In the genomic region with DNA sequence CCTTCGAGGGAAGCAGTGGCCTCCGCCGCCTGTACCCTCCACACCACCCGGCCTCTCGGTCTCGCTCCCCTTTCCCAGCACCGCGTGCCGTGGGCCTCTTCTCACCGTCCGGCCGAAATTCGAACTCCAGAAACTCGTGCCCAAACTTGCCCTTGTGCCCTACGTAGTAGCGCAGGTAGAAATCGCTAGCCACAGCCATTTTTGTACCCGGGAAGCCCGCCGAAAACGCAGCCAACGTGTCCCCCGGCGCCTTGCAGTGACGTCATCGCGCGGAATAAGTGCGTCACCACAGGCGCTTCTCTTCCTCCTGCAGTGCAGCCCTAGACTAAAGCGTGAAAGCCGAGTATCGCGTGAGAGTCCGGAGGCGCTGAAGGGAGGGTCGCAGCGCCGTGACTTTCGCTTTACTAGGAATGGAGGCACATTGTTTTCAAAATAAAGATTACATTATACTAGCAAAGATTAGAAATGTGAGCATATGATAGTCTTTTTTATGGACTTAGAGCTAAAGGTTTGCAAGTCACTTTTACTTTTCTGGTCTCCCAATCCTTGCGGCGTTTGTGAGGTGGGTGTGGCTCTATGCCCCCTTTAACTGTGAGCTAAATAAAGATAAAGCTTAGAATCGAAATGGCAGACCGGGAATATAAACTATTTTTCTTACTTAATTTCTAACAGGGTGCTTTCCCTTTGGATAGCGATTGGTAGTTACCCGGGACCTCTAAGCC, we compare ENCODE assay signal across 1 cellular context.
A peak's percentile ranks its signal among the peaks of the same experiment; 100 is the strongest.
TF ChIP-seq lines count a peak whose summit lies in the region.

MAGOHB (minus strand) TSS at position 276 of the 722 bp plus-strand sequence; CDS start at position 199, 77 bp downstream.

TF ChIP-seq in HepG2, 621 proteins besides CTCF, POLR2A, EP300 and RAD21 (continued from another document and continues in another):
- TF ChIP-seq AHDC1 (CRISPR knock-in tag; IDR thresholded peaks at IDR 0.05; ENCODE audit: borderline replicate concordance) (peak; percentile 14; the same call in 1 of the 2 replicates), MXD1 (CRISPR knock-in tag; IDR thresholded peaks at IDR 0.05) (peak; percentile 56; the same call in 1 of the 2 replicates), ZNF138 (CRISPR knock-in tag; IDR thresholded peaks at IDR 0.05; ENCODE audit: low read depth) (no peak), ZNF558 (CRISPR knock-in tag; IDR thresholded peaks at IDR 0.05; ENCODE audit: borderline replicate concordance) (no peak; the same call in 1 of the 2 replicates), YEATS2 (CRISPR knock-in tag; IDR thresholded peaks at IDR 0.05; ENCODE audit: borderline replicate concordance) (peak; percentile 97), NR1H2 (CRISPR knock-in tag; IDR thresholded peaks at IDR 0.05; ENCODE audit: borderline replicate concordance, low read depth) (no peak), ZFP91 (CRISPR knock-in tag; IDR thresholded peaks at IDR 0.05; ENCODE audit: borderline replicate concordance) (peak; percentile 88), NFATC3 (CRISPR knock-in tag; IDR thresholded peaks at IDR 0.05) (peak; percentile 56; the same call in 1 of the 2 replicates), ZNF274 (CRISPR knock-in tag; IDR thresholded peaks at IDR 0.05) (peak; percentile 91), ZBTB7B (CRISPR knock-in tag; IDR thresholded peaks at IDR 0.05) (peak; percentile 70; the same call in 1 of the 2 replicates), ZFP36L2 (CRISPR knock-in tag; IDR thresholded peaks at IDR 0.05) (no peak), IRF2 (CRISPR knock-in tag; IDR thresholded peaks at IDR 0.05) (peak; percentile 99), KAT2B (IDR thresholded peaks at IDR 0.05; ENCODE audit: borderline replicate concordance, low read depth, low read length) (no peak), ZNF878 (CRISPR knock-in tag; IDR thresholded peaks at IDR 0.05) (no peak; the same call in 1 of the 2 replicates), KLF16 (CRISPR knock-in tag; IDR thresholded peaks at IDR 0.05) (peak in 1 of 2 experiments; percentile 90; a peak in 1 of 4 replicates), BCLAF1 (IDR thresholded peaks at IDR 0.05) (no peak), TBX3 (IDR thresholded peaks at IDR 0.05; ENCODE audit: borderline replicate concordance) (peak; percentile 40; the same call in 1 of the 2 replicates), ZBTB26 (CRISPR knock-in tag; IDR thresholded peaks at IDR 0.05; ENCODE audit: borderline replicate concordance) (peak; percentile 72; the same call in 1 of the 2 replicates), SMAD1 (CRISPR knock-in tag; IDR thresholded peaks at IDR 0.05; ENCODE audit: borderline replicate concordance, low read depth) (peak; percentile 55; the same call in 1 of the 2 replicates), ATF4 (CRISPR knock-in tag; IDR thresholded peaks at IDR 0.05) (peak in 1 of 2 experiments; percentile 55; a peak in 1 of 4 replicates), ZNF329 (CRISPR knock-in tag; IDR thresholded peaks at IDR 0.05; ENCODE audit: low read depth) (peak; percentile 64; the same call in 1 of the 2 replicates)
- TF ChIP-seq, protein P1, sequence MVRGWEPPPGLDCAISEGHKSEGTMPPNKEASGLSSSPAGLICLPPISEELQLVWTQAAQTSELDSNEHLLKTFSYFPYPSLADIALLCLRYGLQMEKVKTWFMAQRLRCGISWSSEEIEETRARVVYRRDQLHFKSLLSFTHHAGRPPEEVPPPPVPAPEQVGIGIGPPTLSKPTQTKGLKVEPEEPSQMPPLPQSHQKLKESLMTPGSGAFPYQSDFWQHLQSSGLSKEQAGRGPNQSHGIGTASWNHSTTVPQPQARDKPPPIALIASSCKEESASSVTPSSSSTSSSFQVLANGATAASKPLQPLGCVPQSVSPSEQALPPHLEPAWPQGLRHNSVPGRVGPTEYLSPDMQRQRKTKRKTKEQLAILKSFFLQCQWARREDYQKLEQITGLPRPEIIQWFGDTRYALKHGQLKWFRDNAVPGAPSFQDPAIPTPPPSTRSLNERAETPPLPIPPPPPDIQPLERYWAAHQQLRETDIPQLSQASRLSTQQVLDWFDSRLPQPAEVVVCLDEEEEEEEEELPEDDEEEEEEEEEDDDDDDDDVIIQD (CRISPR knock-in tag; IDR thresholded peaks at IDR 0.05; ENCODE audit: low read depth) = peak; percentile 72; the same call in 1 of the 2 replicates
- TF ChIP-seq, protein P2, sequence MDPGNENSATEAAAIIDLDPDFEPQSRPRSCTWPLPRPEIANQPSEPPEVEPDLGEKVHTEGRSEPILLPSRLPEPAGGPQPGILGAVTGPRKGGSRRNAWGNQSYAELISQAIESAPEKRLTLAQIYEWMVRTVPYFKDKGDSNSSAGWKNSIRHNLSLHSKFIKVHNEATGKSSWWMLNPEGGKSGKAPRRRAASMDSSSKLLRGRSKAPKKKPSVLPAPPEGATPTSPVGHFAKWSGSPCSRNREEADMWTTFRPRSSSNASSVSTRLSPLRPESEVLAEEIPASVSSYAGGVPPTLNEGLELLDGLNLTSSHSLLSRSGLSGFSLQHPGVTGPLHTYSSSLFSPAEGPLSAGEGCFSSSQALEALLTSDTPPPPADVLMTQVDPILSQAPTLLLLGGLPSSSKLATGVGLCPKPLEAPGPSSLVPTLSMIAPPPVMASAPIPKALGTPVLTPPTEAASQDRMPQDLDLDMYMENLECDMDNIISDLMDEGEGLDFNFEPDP (CRISPR knock-in tag; conservative IDR thresholded peaks at IDR 0.05) = no peak
- TF ChIP-seq, protein P3, sequence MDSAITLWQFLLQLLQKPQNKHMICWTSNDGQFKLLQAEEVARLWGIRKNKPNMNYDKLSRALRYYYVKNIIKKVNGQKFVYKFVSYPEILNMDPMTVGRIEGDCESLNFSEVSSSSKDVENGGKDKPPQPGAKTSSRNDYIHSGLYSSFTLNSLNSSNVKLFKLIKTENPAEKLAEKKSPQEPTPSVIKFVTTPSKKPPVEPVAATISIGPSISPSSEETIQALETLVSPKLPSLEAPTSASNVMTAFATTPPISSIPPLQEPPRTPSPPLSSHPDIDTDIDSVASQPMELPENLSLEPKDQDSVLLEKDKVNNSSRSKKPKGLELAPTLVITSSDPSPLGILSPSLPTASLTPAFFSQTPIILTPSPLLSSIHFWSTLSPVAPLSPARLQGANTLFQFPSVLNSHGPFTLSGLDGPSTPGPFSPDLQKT (CRISPR knock-in tag; IDR thresholded peaks at IDR 0.05; ENCODE audit: borderline replicate concordance) = 0 out of 2 replicates have a peak, but pooled peaks have one; percentile 29
- TF ChIP-seq, protein P4, sequence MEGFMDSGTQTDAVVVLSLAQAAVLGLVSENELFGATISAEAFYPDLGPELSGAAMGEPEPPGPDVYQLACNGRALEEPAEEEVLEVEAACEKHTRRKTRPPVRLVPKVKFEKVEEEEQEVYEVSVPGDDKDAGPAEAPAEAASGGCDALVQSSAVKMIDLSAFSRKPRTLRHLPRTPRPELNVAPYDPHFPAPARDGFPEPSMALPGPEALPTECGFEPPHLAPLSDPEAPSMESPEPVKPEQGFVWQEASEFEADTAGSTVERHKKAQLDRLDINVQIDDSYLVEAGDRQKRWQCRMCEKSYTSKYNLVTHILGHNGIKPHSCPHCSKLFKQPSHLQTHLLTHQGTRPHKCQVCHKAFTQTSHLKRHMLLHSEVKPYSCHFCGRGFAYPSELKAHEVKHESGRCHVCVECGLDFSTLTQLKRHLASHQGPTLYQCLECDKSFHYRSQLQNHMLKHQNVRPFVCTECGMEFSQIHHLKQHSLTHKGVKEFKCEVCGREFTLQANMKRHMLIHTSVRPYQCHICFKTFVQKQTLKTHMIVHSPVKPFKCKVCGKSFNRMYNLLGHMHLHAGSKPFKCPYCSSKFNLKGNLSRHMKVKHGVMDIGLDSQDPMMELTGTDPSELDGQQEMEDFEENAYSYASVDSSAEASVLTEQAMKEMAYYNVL (CRISPR knock-in tag; IDR thresholded peaks at IDR 0.05; ENCODE audit: borderline replicate concordance) = peak; percentile 67; the same call in 1 of the 2 replicates
- TF ChIP-seq, protein P5, sequence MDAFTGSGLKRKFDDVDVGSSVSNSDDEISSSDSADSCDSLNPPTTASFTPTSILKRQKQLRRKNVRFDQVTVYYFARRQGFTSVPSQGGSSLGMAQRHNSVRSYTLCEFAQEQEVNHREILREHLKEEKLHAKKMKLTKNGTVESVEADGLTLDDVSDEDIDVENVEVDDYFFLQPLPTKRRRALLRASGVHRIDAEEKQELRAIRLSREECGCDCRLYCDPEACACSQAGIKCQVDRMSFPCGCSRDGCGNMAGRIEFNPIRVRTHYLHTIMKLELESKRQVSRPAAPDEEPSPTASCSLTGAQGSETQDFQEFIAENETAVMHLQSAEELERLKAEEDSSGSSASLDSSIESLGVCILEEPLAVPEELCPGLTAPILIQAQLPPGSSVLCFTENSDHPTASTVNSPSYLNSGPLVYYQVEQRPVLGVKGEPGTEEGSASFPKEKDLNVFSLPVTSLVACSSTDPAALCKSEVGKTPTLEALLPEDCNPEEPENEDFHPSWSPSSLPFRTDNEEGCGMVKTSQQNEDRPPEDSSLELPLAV (CRISPR knock-in tag; conservative IDR thresholded peaks at IDR 0.05; ENCODE audit: low read depth) = no peak
